8 cellular contexts compared by ENCODE assay signal in genomic region chr10:74177140-74177677, GRCh38. TPM values are rescaled to one million over a fixed set of nuclear protein-coding genes. Genes with fewer than 3 reads are reported as not detected.
DNase-seq lines count a peak whose midpoint lies in the region; ATAC-seq and TF ChIP-seq lines count a peak whose summit lies in the region.

No MANE protein-coding gene starts in this region.

- peaks cover 20% of the 10 kb centered on the region; the same call in 1 of the 2 replicates for H3K79me2 ChIP-seq in KMS-11 (ENCODE audit: insufficient read depth, low read depth)

- ATAC-seq in HG02840 (IDR thresholded peaks at IDR 0.05; ENCODE audit: low FRiP score, unreplicated experiment), result no peak

- no peaks in the 10 kb centered on the region for H3K9me3 ChIP-seq in endodermal cell (ENCODE audit: control insufficient read depth, low read length)
- no peaks in the 10 kb centered on the region for H3K9me3 ChIP-seq in muscle layer of colon (ENCODE audit: low read length)

- H3K9me3 Mint-ChIP-seq in endodermal cell, result no peaks in the 10 kb centered on the region

- H3K4me1 ChIP-seq in KMS-11 (ENCODE audit: low read depth, poor library complexity, severe bottlenecking) (peaks cover 37% of the 10 kb centered on the region), endodermal cell (ENCODE audit: control insufficient read depth, insufficient read depth, low read length) (no peaks in the 10 kb centered on the region), muscle layer of colon (ENCODE audit: insufficient read depth, low read length) (peaks cover 14% of the 10 kb centered on the region)

- peak; percentile 37 for DNase-seq in NK-92 treated with Interleukin-12 subunit alpha and Interleukin-12 subunit beta, amount 100 ng/mL, for 24 hours (lab: John Stamatoyannopoulos, UW)
- DNase-seq in NK-92 (lab: John Stamatoyannopoulos, UW; ENCODE audit: unreplicated experiment) (no peak), endodermal cell (peak; percentile 59)
- DNase-seq in activated CD4-positive, alpha-beta T cell treated with anti-CD3 and anti-CD28 coated beads, Interleukin-2, amount 50 U/mL, for 24 hours (ENCODE audit: low read depth in 1 of 2, low spot score in 1 of 2), result peak; percentile 12 to 36
- DNase-seq in stimulated activated naive CD4-positive, alpha-beta T cell treated with Interleukin-2 at 50 U/mL for 16 hours (lab: John Stamatoyannopoulos, UW), result peak; percentile 37

- H3K27ac Mint-ChIP-seq in endodermal cell, result peak overlapping the region; percentile 96

- WGBS in endodermal cell (ENCODE audit: insufficient coverage in 1 of 2, insufficient read length in 1 of 2), 2 experiments, result 16 to 19% methylated on average over 8 to 13 of the region's 13 CpGs

- no peaks in the 10 kb centered on the region for H3K36me3 ChIP-seq in KMS-11 (ENCODE audit: insufficient read depth)
- H3K36me3 ChIP-seq in endodermal cell (ENCODE audit: control insufficient read depth, insufficient read depth, low read length), result no peaks in the 10 kb centered on the region
- H3K36me3 ChIP-seq in muscle layer of colon (ENCODE audit: insufficient read depth, low read length), result no peaks in the 10 kb centered on the region

- no peak for TF ChIP-seq CTCF in KMS-11 (conservative IDR thresholded peaks at IDR 0.05; ENCODE audit: low read depth, low read length)
- no peak for TF ChIP-seq CTCF in endodermal cell (conservative IDR thresholded peaks at IDR 0.05)

- peaks cover 12% of the 10 kb centered on the region for H3K4me1 Mint-ChIP-seq in endodermal cell

- H3K4me3 ChIP-seq in KMS-11 (IDR thresholded peaks at IDR 0.05; ENCODE audit: insufficient read depth, low read depth, low read length) (no peak overlapping the region), endodermal cell (ENCODE audit: low read length) (peak overlapping the region; percentile 96), muscle layer of colon (ENCODE audit: low read depth in 1 of 2, low read length in 2 of 2) (peak overlapping the region; percentile 78 to 98)

- H3K27ac ChIP-seq in KMS-11 (peak overlapping the region; percentile 81), endodermal cell (ENCODE audit: low read depth, low read length) (no peak overlapping the region), muscle layer of colon (ENCODE audit: low read depth, low read length) (peak overlapping the region; percentile 93)

- peak overlapping the region; percentile 82 for H3K4me3 Mint-ChIP-seq in endodermal cell

- H3K27me3 Mint-ChIP-seq in endodermal cell (ENCODE audit: insufficient read depth), result no peaks in the 10 kb centered on the region

- peak overlapping the region; percentile 98 for H3K9ac ChIP-seq in KMS-11
- peak overlapping the region; percentile 94 for H3K9ac ChIP-seq in endodermal cell (ENCODE audit: extremely low read depth, low read length, poor library complexity, severe bottlenecking)
- H3K9ac ChIP-seq in muscle layer of colon (ENCODE audit: low read length), result peak overlapping the region; percentile 71

- H3K27me3 ChIP-seq in KMS-11 (ENCODE audit: insufficient read depth, low read depth) (no peaks in the 10 kb centered on the region), endodermal cell (ENCODE audit: control insufficient read depth, insufficient read depth, low read length, poor library complexity, severe bottlenecking) (no peaks in the 10 kb centered on the region), muscle layer of colon (ENCODE audit: control insufficient read depth in 1 of 2, insufficient read depth in 2 of 2, low read length in 2 of 2) (no peaks in the 10 kb centered on the region)

- no peaks in the 10 kb centered on the region for H3K36me3 Mint-ChIP-seq in endodermal cell (ENCODE audit: low read depth)

- no peaks in the 10 kb centered on the region for H4K20me1 ChIP-seq in KMS-11 (ENCODE audit: insufficient read depth)

- H2AFZ ChIP-seq in KMS-11 (ENCODE audit: low read depth), result peak overlapping the region; percentile 79

- peak overlapping the region; percentile 55 for H3K4me2 ChIP-seq in KMS-11

RNA-seq across cellular contexts. Expression of gene ADK, which starts 26.2 kb away (rescaled TPM):
- total RNA-seq in endodermal cell, result 10 to 100 TPM; 23.6 to 36.7 TPM
- 37.2 TPM for polyA plus RNA-seq in endodermal cell (2013, experiment 1 of 2)
- 39.2 TPM for polyA plus RNA-seq in endodermal cell (2013, experiment 2 of 2)

RNA-seq across cellular contexts. Expression of gene AP3M1, which starts 26.6 kb away (rescaled TPM):
- 10 to 100 TPM; 47.2 to 53.5 TPM for total RNA-seq in endodermal cell
- 72.4 TPM for polyA plus RNA-seq in endodermal cell (2013, experiment 1 of 2)
- polyA plus RNA-seq in endodermal cell (2013, experiment 2 of 2), result 64.9 TPM
